ENCODE assay signal across 12 cellular contexts in the genomic region with DNA sequence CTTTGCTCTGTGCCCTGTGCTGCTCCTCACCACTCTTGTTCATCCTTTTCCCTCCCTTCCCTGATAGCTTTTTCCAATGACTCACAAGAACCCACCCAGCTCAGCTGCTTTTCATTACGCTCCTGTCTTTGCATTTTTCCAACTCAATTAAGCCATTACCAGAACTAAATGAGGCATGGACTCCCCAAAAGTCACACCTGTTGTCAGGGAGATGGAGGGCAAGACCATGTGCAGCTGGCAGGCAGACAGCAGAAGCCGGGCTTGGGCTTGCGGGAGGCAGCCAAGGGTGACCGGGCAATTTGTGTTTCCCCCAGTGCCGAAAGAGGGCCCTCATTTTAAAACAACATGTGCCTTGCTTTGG.
DNase-seq lines count a peak whose midpoint lies in the region; ATAC-seq and TF ChIP-seq lines count a peak whose summit lies in the region.
"Had no signal": no experiment of that assay in that cellular context is flagged by ENCODE, and none has a peak within 500 bp of the region (broad histone marks: within the 10 kb centered on the region; RNA-seq: fewer than 3 reads in every experiment).

No MANE protein-coding gene starts in this region.

- no peaks in the 10 kb centered on the region for H3K36me3 ChIP-seq in osteoblast (ENCODE audit: insufficient read depth, low read length)
- H3K36me3 ChIP-seq: tibial artery had no signal

- peak overlapping the region in 1 of 2 donors; percentile 86 for H3K4me3 Mint-ChIP-seq in CD14-positive monocyte
- no peak overlapping the region for H3K4me3 Mint-ChIP-seq in activated naive CD8-positive, alpha-beta T cell treated with anti-CD3 and anti-CD28 coated beads for 36 hours
- H3K4me3 Mint-ChIP-seq: effector memory CD8-positive, alpha-beta T cell; mesothelial cell of epicardium had no signal

- peaks cover 65% of the 10 kb centered on the region for H3K4me1 Mint-ChIP-seq in CD14-positive monocyte
- peaks cover 8% of the 10 kb centered on the region for H3K4me1 Mint-ChIP-seq in activated naive CD8-positive, alpha-beta T cell treated with anti-CD3 and anti-CD28 coated beads for 36 hours

- H3K4me1 ChIP-seq in osteoblast (ENCODE audit: insufficient read depth, low read length), result peaks cover 7% of the 10 kb centered on the region

- no peaks in the 10 kb centered on the region for H4K20me1 ChIP-seq in osteoblast (ENCODE audit: insufficient read depth, low read length)

- H3K9me3 ChIP-seq in osteoblast (ENCODE audit: low read depth, low read length), result no peaks in the 10 kb centered on the region
- H3K9me3 ChIP-seq: tibial artery had no signal

- no peaks in the 10 kb centered on the region for H3K79me2 ChIP-seq in osteoblast (ENCODE audit: insufficient read depth, low read length)
- H3K79me2 ChIP-seq: hepatocyte had no signal

- no peak overlapping the region for H2AFZ ChIP-seq in osteoblast (ENCODE audit: low read length)
- H2AFZ ChIP-seq: hepatocyte had no signal

- H3K27me3 ChIP-seq in osteoblast (ENCODE audit: insufficient read depth, low read length), result peaks cover 6% of the 10 kb centered on the region
- H3K27me3 ChIP-seq: tibial artery had no signal

- H3K4me3 ChIP-seq in osteoblast (ENCODE audit: insufficient read depth, low read length), result no peak overlapping the region
- H3K4me3 ChIP-seq: hepatocyte, tibial artery had no signal

- no peak for TF ChIP-seq CTCF in CD14-positive monocyte (IDR thresholded peaks at IDR 0.05)
- no peak for TF ChIP-seq CTCF in osteoblast (IDR thresholded peaks at IDR 0.05; ENCODE audit: extremely low read depth, low read depth, low read length)

- peak overlapping the region; percentile 91 to 96 (median 93) for H3K27ac Mint-ChIP-seq in CD14-positive monocyte
- no peak overlapping the region for H3K27ac Mint-ChIP-seq in activated naive CD8-positive, alpha-beta T cell treated with anti-CD3 and anti-CD28 coated beads for 36 hours
- H3K27ac Mint-ChIP-seq: effector memory CD8-positive, alpha-beta T cell; mesothelial cell of epicardium had no signal

- DNase-seq in CD14-positive monocyte (ENCODE audit: low spot score), result no peak
- DNase-seq in NCI-H187 treated with DMSO at 0.1 percent for 48 hours (lab: John Stamatoyannopoulos, UW), result peak; percentile 92
- DNase-seq in germinal center (ENCODE audit: low spot score), result peak; percentile 60
- no peak for DNase-seq in activated naive CD4-positive, alpha-beta T cell (lab: John Stamatoyannopoulos, UW)
- DNase-seq in osteoblast (ENCODE audit: insufficient read length, low spot score, missing footprints), result no peak
- DNase-seq in stimulated activated CD4-positive, alpha-beta T cell treated with anti-CD3 and anti-CD28 coated beads, Interleukin-4, amount 100 ng/mL, for 1 hour, result no peak
- DNase-seq in activated naive CD8-positive, alpha-beta T cell treated with anti-CD3 and anti-CD28 coated beads for 36 hours, result no peak
- DNase-seq: effector memory CD8-positive, alpha-beta T cell had no signal

- peak; percentile 43 for ATAC-seq in GM19452 (IDR thresholded peaks at IDR 0.05; ENCODE audit: unreplicated experiment)
- ATAC-seq: effector memory CD8-positive, alpha-beta T cell had no signal

- no peak overlapping the region for H3K27ac ChIP-seq in osteoblast (ENCODE audit: low read depth, low read length)
- H3K27ac ChIP-seq: hepatocyte, tibial artery had no signal

- H3K9me3 Mint-ChIP-seq in CD14-positive monocyte, result peaks cover 0 to 3% (median 0%) of the 10 kb centered on the region in 7 donors
- H3K9me3 Mint-ChIP-seq in activated naive CD8-positive, alpha-beta T cell treated with anti-CD3 and anti-CD28 coated beads for 36 hours, result no peaks in the 10 kb centered on the region
- H3K9me3 Mint-ChIP-seq: effector memory CD8-positive, alpha-beta T cell; mesothelial cell of epicardium had no signal

- no peak overlapping the region for H3K4me2 ChIP-seq in osteoblast (ENCODE audit: insufficient read depth, low read length)
- H3K4me2 ChIP-seq: hepatocyte had no signal

- intact Hi-C loops in CD14-positive monocyte (cut with micrococcal nuclease), result no loop called here

- H3K36me3 Mint-ChIP-seq in CD14-positive monocyte, result peaks cover 4 to 8% of the 10 kb centered on the region in 2 donors
- no peaks in the 10 kb centered on the region for H3K36me3 Mint-ChIP-seq in activated naive CD8-positive, alpha-beta T cell treated with anti-CD3 and anti-CD28 coated beads for 36 hours
- H3K36me3 Mint-ChIP-seq: mesothelial cell of epicardium had no signal

- H3K27me3 Mint-ChIP-seq in CD14-positive monocyte (ENCODE audit: low read depth in 3 of 3), result peaks cover 0 to 1% (median 0%) of the 10 kb centered on the region in 3 donors
- no peaks in the 10 kb centered on the region for H3K27me3 Mint-ChIP-seq in activated naive CD8-positive, alpha-beta T cell treated with anti-CD3 and anti-CD28 coated beads for 36 hours

Comparison
In these comparisons a context has a peak if more than half of its experiments do, and no peak if none do; other contexts are left out.
1. DNase-seq: peak in NCI-H187 treated with DMSO at 0.1 percent for 48 hours (single experiment) and germinal center (single experiment); none in CD14-positive monocyte (single experiment), activated naive CD4-positive, alpha-beta T cell (0 of 4), osteoblast (single experiment), stimulated activated CD4-positive, alpha-beta T cell treated with anti-CD3 and anti-CD28 coated beads, Interleukin-4, amount 100 ng/mL, for 1 hour (single experiment) and activated naive CD8-positive, alpha-beta T cell treated with anti-CD3 and anti-CD28 coated beads for 36 hours (single experiment).